22 cellular contexts compared by ENCODE assay signal in the genomic region with DNA sequence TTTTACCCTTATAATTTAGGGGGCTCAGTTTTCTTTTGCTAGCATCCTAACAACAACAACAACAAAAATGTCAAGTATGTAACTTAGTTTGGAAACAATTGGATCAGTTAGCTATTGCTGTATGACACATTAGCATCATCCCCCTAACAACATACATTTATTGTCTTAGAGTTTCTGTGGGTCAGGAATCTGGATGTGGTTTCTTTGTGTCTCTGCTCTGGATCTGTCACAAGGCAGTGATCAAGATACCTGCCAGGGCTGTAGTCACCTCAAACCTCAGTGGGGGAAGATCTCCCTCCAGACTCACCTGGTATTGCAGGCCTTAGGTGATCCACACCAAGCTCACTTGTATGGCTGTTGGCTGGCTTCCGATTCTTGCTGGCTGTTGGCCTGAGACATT. TPM values are rescaled to one million over a fixed set of nuclear protein-coding genes. Genes with fewer than 3 reads are reported as not detected.
"Had no signal": no experiment of that assay in that cellular context is flagged by ENCODE, and none has a peak within 500 bp of the region (broad histone marks: within the 10 kb centered on the region; RNA-seq: fewer than 3 reads in every experiment).

No MANE protein-coding gene starts in this region.

- H3K4me3 ChIP-seq: coronary artery, dorsolateral prefrontal cortex, esophagus muscularis mucosa, gastroesophageal sphincter, heart left ventricle, hepatocyte, left lung, lower lobe of right lung had no signal

- H2AFZ ChIP-seq: hepatocyte had no signal

- H3K9me3 ChIP-seq: esophagus muscularis mucosa, gastroesophageal sphincter, heart left ventricle, left lung, lower lobe of right lung had no signal

- H3K27me3 ChIP-seq: esophagus muscularis mucosa, gastroesophageal sphincter, heart left ventricle, hepatocyte had no signal

- H3K79me2 ChIP-seq: hepatocyte had no signal

- H3K36me3 ChIP-seq: esophagus muscularis mucosa, gastroesophageal sphincter, heart left ventricle, left lung, lower lobe of right lung had no signal

- H3K4me2 ChIP-seq: hepatocyte had no signal

- DNase-seq: dermis blood vessel endothelial cell; dorsolateral prefrontal cortex; effector CD4-positive, alpha-beta T cell; effector memory CD4-positive, alpha-beta T cell; foreskin keratinocyte; heart left ventricle; hypothalamus; immature natural killer cell; islet precursor cell; kidney; kidney glomerular epithelial cell; left cardiac atrium; left lung; left ventricle myocardium superior; lower lobe of right lung; midbrain; naive B cell; naive thymus-derived CD8-positive, alpha-beta T cell had no signal

- H3K27ac ChIP-seq: coronary artery, dorsolateral prefrontal cortex, foreskin keratinocyte, gastroesophageal sphincter, hepatocyte, left lung, lower lobe of right lung had no signal

- H3K4me1 ChIP-seq: foreskin keratinocyte, left lung, lower lobe of right lung had no signal

RNA-seq across cellular contexts. Expression of gene CREB5, which starts 18.3 kb away (rescaled TPM):
- polyA plus RNA-seq: naive thymus-derived CD8-positive, alpha-beta T cell had no signal
